9 cellular contexts compared by ENCODE assay signal in genomic region chr18:36419913-36420531, GRCh38.
DNase-seq lines count a peak whose midpoint lies in the region; ATAC-seq, FAIRE-seq and TF ChIP-seq lines count a peak whose summit lies in the region.
"Had no signal": no experiment of that assay in that cellular context is flagged by ENCODE, and none has a peak within 500 bp of the region (broad histone marks: within the 10 kb centered on the region; RNA-seq: fewer than 3 reads in every experiment).

No MANE protein-coding gene starts in this region.

- TF ChIP-seq CTCF in GM12865 (IDR thresholded peaks at IDR 0.05; ENCODE audit: insufficient read depth, low read depth, low read length, missing control alignments), result peak; percentile 39
- no peak for TF ChIP-seq CTCF in HepG2 (CRISPR knock-in tag; IDR thresholded peaks at IDR 0.05)

- no peak for FAIRE-seq in HepG2 (lab: Jason Lieb, UNC)
- FAIRE-seq: endothelial cell of umbilical vein had no signal

- 30% methylated on average over 4 of the region's 7 CpGs for WGBS in HepG2 (ENCODE audit: low lambda C conversion rate)

- H3K79me2 ChIP-seq in HepG2 (ENCODE audit: insufficient read depth, low read length), result no peaks in the 10 kb centered on the region

- no peak overlapping the region for H3K9ac ChIP-seq in HepG2 (ENCODE audit: insufficient read depth, low read depth, low read length)

- H3K27ac ChIP-seq in HepG2 (ENCODE audit: extremely low read length, insufficient read depth, low read length), result no peak overlapping the region

- no peaks in the 10 kb centered on the region for H3K9me3 ChIP-seq in HepG2 (ENCODE audit: low read length)

- no peaks in the 10 kb centered on the region for H3K36me3 ChIP-seq in HepG2 (replicated peaks in 1 of 2; ENCODE audit: control insufficient read depth in 1 of 2, insufficient read depth in 2 of 2, low read length in 2 of 2)

- peak; percentile 79 for DNase-seq in GM12865 (ENCODE audit: low read depth)
- DNase-seq in RPMI7951 (ENCODE audit: low read depth), result peak; percentile 73
- DNase-seq in HepG2 (ENCODE audit: low spot score), result peak; percentile 5
- DNase-seq in ecto neural progenitor cell (ENCODE audit: low spot score), result no peak
- DNase-seq in middle frontal gyrus (ENCODE audit: extremely low spot score, low spot score), result no peak
- no peak for DNase-seq in HEK293T (ENCODE audit: extremely low spot score)
- no peak for DNase-seq in SK-N-DZ (ENCODE audit: low spot score)

- peak; percentile 79 for ATAC-seq in GM21619 (IDR thresholded peaks at IDR 0.05; ENCODE audit: unreplicated experiment)
- ATAC-seq in HepG2, result peak; percentile 63

- BruUV-seq in HepG2 (replicated peaks; lab: Mats Ljungman, UMichigan), result no TSS peak

- no peak overlapping the region for H2AFZ ChIP-seq in HepG2 (ENCODE audit: low read length)

- in situ Hi-C loops in HepG2 (cut with HindIII; ENCODE audit: extremely low pct_ligation_motif_present, low pct_unique_long_range_greater_than_20kb), result loop anchor here (10.0 kb wide), 1 partner anchor 325 kb away; no protein-coding TSS in a partner anchor

- H3K4me1 ChIP-seq in HepG2 (ENCODE audit: insufficient read depth, low read length), result no peaks in the 10 kb centered on the region

- CTCF ChIA-PET in HepG2 (lab: Yijun Ruan, JAX; ENCODE audit: low intra/inter-chr PET ratio, low total read pairs) (no interaction called here), HEK293T (lab: Yijun Ruan, JAX) (interaction anchor here (0.6 to 1.7 kb wide), 6 partner anchors 9 to 1270 kb away, joined by 3 to 5 read pairs (median 4); no protein-coding TSS in a partner anchor)

- H4K20me1 ChIP-seq in HepG2 (ENCODE audit: insufficient read depth, low read length), result no peaks in the 10 kb centered on the region

- TF ChIP-seq EP300 in HepG2 (IDR thresholded peaks at IDR 0.05; ENCODE audit: low read depth in 2 of 2, low read length in 2 of 2) (no peak), HepG2 (CRISPR knock-in tag; IDR thresholded peaks at IDR 0.05; ENCODE audit: borderline replicate concordance) (no peak)

- TF ChIP-seq RAD21 in HepG2 (CRISPR knock-in tag; IDR thresholded peaks at IDR 0.05), result no peak

- H3K4me3 ChIP-seq in GM12865 (ENCODE audit: low read depth, low read length) (no peak overlapping the region), HepG2 (replicated peaks in 1 of 3; ENCODE audit: insufficient read depth in 1 of 3, low read depth in 2 of 3, low read length in 3 of 3) (no peak overlapping the region)

- H3K27me3 ChIP-seq in HepG2 (ENCODE audit: control insufficient read depth in 1 of 2, insufficient read depth in 2 of 2, low read length in 2 of 2), result peaks cover 0 to 3% of the 10 kb centered on the region in 2 experiments; a peak in 3 of 5 replicates

- H3K4me2 ChIP-seq in HepG2 (ENCODE audit: low read depth, low read length), result no peak overlapping the region

- no peak for TF ChIP-seq POLR2A in HepG2 (IDR thresholded peaks at IDR 0.05; ENCODE audit: insufficient read depth in 1 of 2, low read depth in 2 of 2, low read length in 2 of 2)

- POLR2A ChIA-PET in HepG2 (lab: Yijun Ruan, JAX) (no interaction called here), HEK293T (lab: Yijun Ruan, JAX) (no interaction called here)

- intact Hi-C loops in HepG2 (cut with micrococcal nuclease; ENCODE audit: unreplicated experiment), result no loop called here

TF ChIP-seq in HepG2, 621 proteins besides CTCF, POLR2A, EP300 and RAD21 (continues in another document):
- TF ChIP-seq CCAR2 (optimal IDR thresholded peaks at IDR 0.05; ENCODE audit: low read depth, low read length) (no peak), PAXIP1 (CRISPR knock-in tag; conservative IDR thresholded peaks at IDR 0.05) (no peak), ZNF891 (CRISPR knock-in tag; IDR thresholded peaks at IDR 0.05) (no peak), HMGXB4 (CRISPR knock-in tag; IDR thresholded peaks at IDR 0.05; ENCODE audit: borderline replicate concordance in 1 of 2, low read depth in 1 of 2) (no peak), ZNF557 (CRISPR knock-in tag; IDR thresholded peaks at IDR 0.05) (no peak)

TF ChIP-seq in HEK293T, 16 proteins besides CTCF, POLR2A, EP300 and RAD21:
- no peak for TF ChIP-seq ZNF384 (IDR thresholded peaks at IDR 0.05)
TF ChIP-seq in HEK293T: peak in this region for 0.

Comparison
In these comparisons a context has a peak if more than half of its experiments do, and no peak if none do; other contexts are left out.
1. DNase-seq: peak in GM12865 (single experiment), RPMI7951 (single experiment) and HepG2 (single experiment); none in ecto neural progenitor cell (single experiment), middle frontal gyrus (single experiment), HEK293T (single experiment) and SK-N-DZ (single experiment).